In the genomic region with DNA sequence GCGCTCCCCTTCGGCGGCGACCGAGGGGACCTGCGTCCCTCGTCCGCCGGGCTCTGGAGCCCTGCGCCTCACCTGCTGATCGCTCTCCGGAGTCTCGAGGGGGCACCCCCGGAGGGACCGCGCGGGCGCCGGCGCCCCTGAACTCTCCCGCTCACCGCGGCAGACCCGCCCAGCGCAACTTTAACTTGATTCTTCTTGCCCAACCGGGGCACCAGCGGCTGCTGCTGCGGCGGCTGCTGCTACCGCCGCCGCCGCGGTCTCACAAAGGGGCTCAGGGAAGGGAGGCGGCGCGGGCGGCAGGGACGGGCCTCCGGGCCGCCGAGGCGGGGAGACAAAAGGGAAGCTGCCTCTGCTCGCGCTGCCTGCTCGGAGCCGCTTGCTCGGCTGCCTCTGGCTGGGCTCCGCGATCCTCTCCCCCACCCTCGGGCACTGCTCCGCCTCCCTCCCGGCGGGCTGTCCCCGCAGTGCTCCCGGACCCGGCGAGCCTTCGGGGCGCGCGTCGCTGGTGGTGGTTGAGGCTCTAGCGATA, we compare ENCODE assay signal across 8 cellular contexts. TPM values are rescaled to one million over a fixed set of nuclear protein-coding genes. Genes with fewer than 3 reads are reported as not detected.
A peak's percentile ranks its signal among the peaks of the same experiment; 100 is the strongest.
DNase-seq lines count a peak whose midpoint lies in the region; ATAC-seq lines count a peak whose summit lies in the region.

PPM1L (plus strand) TSS at position 456 of the 529 bp plus-strand sequence.

- no peaks in the 10 kb centered on the region for H3K9me3 Mint-ChIP-seq in T-cell

- DNase-seq in EH (ENCODE audit: low read depth) (peak; percentile 61), HuH-7 (ENCODE audit: low spot score) (peak; percentile 19), T-cell (peak in 33 of 34 experiments; percentile 30 to 70 (median 51)), anterior cingulate cortex (lab: John Stamatoyannopoulos, UW) (peak in 46 of 58 donors; percentile 24 to 88 (median 60)), hepatic stellate cell (ENCODE audit: low spot score) (peak; percentile 19), retina (peak; percentile 95), T1000 (lab: John Stamatoyannopoulos, UW) (no peak)

- POLR2A ChIA-PET in T-cell (lab: Charles Lee) = interaction anchor here in 1 of 2 donors (1.0 kb wide), 1 partner anchor 306 kb away, joined by 3 read pairs; the partner anchor contains the start of gene TRIM59

- peak within 1 kb of the TSS; percentile 95 to 98 for H3K27ac Mint-ChIP-seq in T-cell

- H3K4me3 Mint-ChIP-seq in T-cell = peak within 1 kb of the TSS; percentile 91 to 96 (median 94)

- peaks cover 28 to 38% (median 35%) of the 10 kb centered on the region in 3 donors for H3K4me1 Mint-ChIP-seq in T-cell

- CTCF ChIA-PET in T-cell (lab: Charles Lee) = interaction anchor here (0.6 to 1.4 kb wide), 3 partner anchors 12 to 767 kb away, joined by 3 to 4 read pairs (median 3); partner anchors contain the start of gene IL12A (in 1 of the 2)

- no peaks in the 10 kb centered on the region for H3K36me3 Mint-ChIP-seq in T-cell

- peak; percentile 58 for ATAC-seq in GM21528 (IDR thresholded peaks at IDR 0.05; ENCODE audit: low FRiP score, unreplicated experiment)
- peak; percentile 48 to 62 (median 52) for ATAC-seq in T-cell (replicated peaks in 1 of 4)

- peaks cover 11% of the 10 kb centered on the region in 2 donors for H3K27me3 Mint-ChIP-seq in T-cell

RNA-seq across cellular contexts. Expression of gene PPM1L, which starts in this region (rescaled TPM):
- 1 to 10 TPM; 4.8 to 6.4 (median 5.7) TPM for total RNA-seq in T-cell
